Comparison of ENCODE assay signal across 9 cellular contexts in the genomic region with DNA sequence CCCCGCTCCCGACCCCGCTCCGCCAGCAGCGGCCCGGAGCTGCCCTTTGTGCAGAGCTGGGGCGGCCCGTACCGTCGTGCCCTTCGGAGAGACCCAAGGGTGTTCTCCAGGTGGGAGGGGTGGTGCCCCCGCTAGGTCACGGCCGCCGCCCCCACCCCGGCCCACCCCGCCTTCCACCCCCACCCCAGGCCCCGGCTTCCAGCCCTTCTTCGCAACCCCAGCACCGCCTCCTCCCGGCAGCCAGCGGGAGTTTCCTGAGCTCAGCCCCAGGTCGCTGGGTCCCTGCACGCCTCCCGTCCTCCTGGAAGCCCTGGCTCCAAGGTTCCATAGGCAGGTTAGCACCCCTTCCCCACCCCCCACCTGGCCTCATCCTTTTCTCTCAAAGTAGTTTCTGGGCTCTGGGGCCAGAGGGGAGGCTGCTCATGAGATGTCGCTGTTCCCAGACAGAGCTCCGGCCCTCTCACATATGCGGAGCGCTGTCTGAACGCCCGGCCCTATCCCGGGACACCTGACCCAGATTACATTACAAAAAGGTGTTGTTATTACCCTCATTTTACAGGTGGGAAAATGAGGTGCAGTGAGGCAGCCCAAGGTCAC. TPM values are rescaled to one million over a fixed set of nuclear protein-coding genes. Genes with fewer than 3 reads are reported as not detected.
A peak's percentile ranks its signal among the peaks of the same experiment; 100 is the strongest.
DNase-seq lines count a peak whose midpoint lies in the region; ATAC-seq and TF ChIP-seq lines count a peak whose summit lies in the region.
"Had no signal": no experiment of that assay in that cellular context is flagged by ENCODE, and none has a peak within 500 bp of the region (broad histone marks: within the 10 kb centered on the region; RNA-seq: fewer than 3 reads in every experiment).

No MANE protein-coding gene starts in this region.

- no peaks in the 10 kb centered on the region for H3K9me2 ChIP-seq in GM23248 (ENCODE audit: insufficient read depth)

- H3K27me3 ChIP-seq in CD8-positive, alpha-beta memory T cell (ENCODE audit: insufficient read depth, low read length, poor library complexity, severe bottlenecking) = no peaks in the 10 kb centered on the region
- H3K27me3 ChIP-seq in GM23248 (replicated peaks; ENCODE audit: insufficient read depth) (no peaks in the 10 kb centered on the region), smooth muscle cell (ENCODE audit: low read depth) (no peaks in the 10 kb centered on the region)
- H3K27me3 ChIP-seq: SJSA1 had no signal

- H3K36me3 ChIP-seq in CD8-positive, alpha-beta memory T cell (ENCODE audit: insufficient read depth, low read length) = no peaks in the 10 kb centered on the region
- H3K36me3 ChIP-seq in GM23248 (ENCODE audit: low read depth) (no peaks in the 10 kb centered on the region), smooth muscle cell (ENCODE audit: low read depth) (no peaks in the 10 kb centered on the region)
- H3K36me3 ChIP-seq: SJSA1 had no signal

- no peaks in the 10 kb centered on the region for H3K36me3 Mint-ChIP-seq in CD8-positive, alpha-beta memory T cell

- peaks cover 0 to 15% (median 2%) of the 10 kb centered on the region in 3 donors for H3K4me1 Mint-ChIP-seq in CD8-positive, alpha-beta memory T cell

- H3K4me3 Mint-ChIP-seq in CD8-positive, alpha-beta memory T cell = peak overlapping the region in 5 of 7 donors; percentile 34 to 70 (median 62)

- H3K79me2 ChIP-seq in GM23248 (ENCODE audit: insufficient read depth) (no peaks in the 10 kb centered on the region), smooth muscle cell (ENCODE audit: low read depth) (no peaks in the 10 kb centered on the region)

- TF ChIP-seq CTCF in smooth muscle cell (IDR thresholded peaks at IDR 0.05; ENCODE audit: borderline replicate concordance, insufficient read depth, poor library complexity, severe bottlenecking) = peak; percentile 46

- 38 to 80% methylated on average over 10 to 22 of the region's 32 CpGs for whole genome bisulfite sequencing in GM23248 (ENCODE audit: low coverage in 1 of 2, low lambda C conversion rate in 2 of 2, missing lambda C conversion rate in 2 of 2), 2 experiments
- WGBS in smooth muscle cell (ENCODE audit: low lambda C conversion rate) = 16% methylated on average over 19 of the region's 32 CpGs

- H3F3A ChIP-seq in GM23248 (ENCODE audit: insufficient read depth) = no peaks in the 10 kb centered on the region
- H3F3A ChIP-seq in smooth muscle cell (ENCODE audit: low read depth) = no peaks in the 10 kb centered on the region

- no peak overlapping the region for H3K4me3 ChIP-seq in CD8-positive, alpha-beta memory T cell (ENCODE audit: low read length)
- H3K4me3 ChIP-seq in GM23248 (no peak overlapping the region), smooth muscle cell (peak overlapping the region; percentile 51)
- H3K4me3 ChIP-seq: SJSA1 had no signal

- H4K20me1 ChIP-seq in GM23248 (ENCODE audit: insufficient read depth) (no peaks in the 10 kb centered on the region), smooth muscle cell (ENCODE audit: low read depth) (no peaks in the 10 kb centered on the region)

- H3K27ac Mint-ChIP-seq in CD8-positive, alpha-beta memory T cell = no peak overlapping the region

- no peak for ATAC-seq in HG02763 (IDR thresholded peaks at IDR 0.05; ENCODE audit: unreplicated experiment)

- H2AFZ ChIP-seq in GM23248 = no peak overlapping the region
- no peak overlapping the region for H2AFZ ChIP-seq in smooth muscle cell (ENCODE audit: low read depth)

- peaks cover 1 to 24% of the 10 kb centered on the region in 2 donors for H3K27me3 Mint-ChIP-seq in CD8-positive, alpha-beta memory T cell

- H3K4me2 ChIP-seq in GM23248 (ENCODE audit: unreplicated experiment) (no peak overlapping the region), smooth muscle cell (peak overlapping the region; percentile 82)

- no peaks in the 10 kb centered on the region for H3K9me3 ChIP-seq in CD8-positive, alpha-beta memory T cell (ENCODE audit: low read length)
- no peaks in the 10 kb centered on the region for H3K9me3 ChIP-seq in GM23248 (ENCODE audit: low read depth)
- no peaks in the 10 kb centered on the region for H3K9me3 ChIP-seq in smooth muscle cell (replicated peaks; ENCODE audit: low read depth)
- H3K9me3 ChIP-seq: SJSA1 had no signal

- no peaks in the 10 kb centered on the region for H3K4me1 ChIP-seq in CD8-positive, alpha-beta memory T cell (ENCODE audit: insufficient read depth, low read length)
- H3K4me1 ChIP-seq in GM23248 (ENCODE audit: insufficient read depth) (no peaks in the 10 kb centered on the region), smooth muscle cell (ENCODE audit: low read depth) (peaks cover 60% of the 10 kb centered on the region)

- H3K9ac ChIP-seq in GM23248 (no peak overlapping the region), smooth muscle cell (ENCODE audit: low read depth) (no peak overlapping the region)

- CTCF ChIA-PET in CD8-positive, alpha-beta memory T cell (lab: Charles Lee) = no interaction called here

- no peaks in the 10 kb centered on the region for H3K9me3 Mint-ChIP-seq in CD8-positive, alpha-beta memory T cell

- POLR2A ChIA-PET in CD8-positive, alpha-beta memory T cell (lab: Charles Lee) = no interaction called here

- in situ Hi-C loops in GM23248 (cut with MboI) = no loop called here

- DNase-seq in CD8-positive, alpha-beta memory T cell = no peak
- DNase-seq in GM23248 (peak; percentile 71), germinal center (ENCODE audit: low spot score) (peak; percentile 65), smooth muscle cell (lab: John Stamatoyannopoulos, UW; ENCODE audit: unreplicated experiment) (no peak), NCI-H1105 (lab: John Stamatoyannopoulos, UW) (no peak)
- DNase-seq in activated CD4-positive, alpha-beta T cell treated with anti-CD3 and anti-CD28 coated beads, Interleukin-2, amount 50 U/mL, for 1 hour = peak; percentile 20
- DNase-seq in activated CD8-positive, alpha-beta memory T cell treated with anti-CD3 and anti-CD28 coated beads, Interleukin-2, amount 50 U/mL, for 4 hours = no peak

- no peak overlapping the region for H3K27ac ChIP-seq in CD8-positive, alpha-beta memory T cell (ENCODE audit: low read depth, low read length)
- H3K27ac ChIP-seq in GM23248 (no peak overlapping the region), smooth muscle cell (ENCODE audit: low read depth) (no peak overlapping the region)
- H3K27ac ChIP-seq: SJSA1 had no signal

RNA-seq across cellular contexts. Expression of a gene that starts 25.2 kb away (rescaled TPM):
- total RNA-seq in CD8-positive, alpha-beta memory T cell = under 1 TPM in 1 of 2 experiments, not detected in 1; 0.07 TPM
- not detected for polyA plus RNA-seq in CD8-positive, alpha-beta memory T cell
- total RNA-seq in GM23248 (2014; rRNA removed; shearing (Covaris generic)) = 0.13 and 0.97 TPM in 2 replicates
- polyA plus RNA-seq in GM23248 (2016; fragmentation: Nextera tagmentation; extraction: Ambion mirVana) = 0.10 and 0.15 TPM in 2 replicates
- total RNA-seq in smooth muscle cell = 6.4 and 6.6 TPM in 2 replicates
- polyA plus RNA-seq in smooth muscle cell = 13.6 and 15.1 TPM in 2 replicates

RNA-seq across cellular contexts. Expression of a gene that starts 46.5 kb away (rescaled TPM):
- 100 to 1,000 TPM; 124 to 129 TPM for total RNA-seq in CD8-positive, alpha-beta memory T cell
- polyA plus RNA-seq in CD8-positive, alpha-beta memory T cell = 45.5 TPM
- total RNA-seq in GM23248 (2014; rRNA removed; shearing (Covaris generic)) = 3.8 and 9.7 TPM in 2 replicates
- polyA plus RNA-seq in GM23248 (2016; fragmentation: Nextera tagmentation; extraction: Ambion mirVana) (18.2 and 21.1 TPM in 2 replicates), smooth muscle cell (12.5 and 14.7 TPM in 2 replicates)
- total RNA-seq in smooth muscle cell = 4.0 and 19.4 TPM in 2 replicates

RNA-seq across cellular contexts. Expression of a gene that starts 46.7 kb away (rescaled TPM):
- total RNA-seq in CD8-positive, alpha-beta memory T cell = 10 to 100 TPM; 27.6 to 30.6 TPM
- 42.1 TPM for polyA plus RNA-seq in CD8-positive, alpha-beta memory T cell
- 55.4 and 80.2 TPM in 2 replicates for total RNA-seq in GM23248 (2014; rRNA removed; shearing (Covaris generic))
- polyA plus RNA-seq in GM23248 (2016; fragmentation: Nextera tagmentation; extraction: Ambion mirVana) (32.6 and 35.7 TPM in 2 replicates), smooth muscle cell (49.0 and 50.5 TPM in 2 replicates)
- 29.9 and 30.4 TPM in 2 replicates for total RNA-seq in smooth muscle cell

RNA-seq across cellular contexts. Expression of a gene that starts 55.7 kb away (rescaled TPM):
- total RNA-seq in CD8-positive, alpha-beta memory T cell = 100 to 1,000 TPM; 163 to 164 TPM
- 71.6 TPM for polyA plus RNA-seq in CD8-positive, alpha-beta memory T cell
- 72.7 and 74.4 TPM in 2 replicates for total RNA-seq in GM23248 (2014; rRNA removed; shearing (Covaris generic))
- polyA plus RNA-seq in GM23248 (2016; fragmentation: Nextera tagmentation; extraction: Ambion mirVana) (85.6 and 85.8 TPM in 2 replicates), smooth muscle cell (55.4 and 57.3 TPM in 2 replicates)
- total RNA-seq in smooth muscle cell = 57.1 and 63.9 TPM in 2 replicates

Comparison
In these comparisons a context has a peak if more than half of its experiments do, and no peak if none do; other contexts are left out.
1. DNase-seq: peak in GM23248 (single experiment), activated CD4-positive, alpha-beta T cell treated with anti-CD3 and anti-CD28 coated beads, Interleukin-2, amount 50 U/mL, for 1 hour (single experiment) and germinal center (single experiment); none in CD8-positive, alpha-beta memory T cell (0 of 5), smooth muscle cell (single experiment), NCI-H1105 (single experiment) and activated CD8-positive, alpha-beta memory T cell treated with anti-CD3 and anti-CD28 coated beads, Interleukin-2, amount 50 U/mL, for 4 hours (single experiment).